ENCODE assay signal across 1 cellular context in the genomic region with DNA sequence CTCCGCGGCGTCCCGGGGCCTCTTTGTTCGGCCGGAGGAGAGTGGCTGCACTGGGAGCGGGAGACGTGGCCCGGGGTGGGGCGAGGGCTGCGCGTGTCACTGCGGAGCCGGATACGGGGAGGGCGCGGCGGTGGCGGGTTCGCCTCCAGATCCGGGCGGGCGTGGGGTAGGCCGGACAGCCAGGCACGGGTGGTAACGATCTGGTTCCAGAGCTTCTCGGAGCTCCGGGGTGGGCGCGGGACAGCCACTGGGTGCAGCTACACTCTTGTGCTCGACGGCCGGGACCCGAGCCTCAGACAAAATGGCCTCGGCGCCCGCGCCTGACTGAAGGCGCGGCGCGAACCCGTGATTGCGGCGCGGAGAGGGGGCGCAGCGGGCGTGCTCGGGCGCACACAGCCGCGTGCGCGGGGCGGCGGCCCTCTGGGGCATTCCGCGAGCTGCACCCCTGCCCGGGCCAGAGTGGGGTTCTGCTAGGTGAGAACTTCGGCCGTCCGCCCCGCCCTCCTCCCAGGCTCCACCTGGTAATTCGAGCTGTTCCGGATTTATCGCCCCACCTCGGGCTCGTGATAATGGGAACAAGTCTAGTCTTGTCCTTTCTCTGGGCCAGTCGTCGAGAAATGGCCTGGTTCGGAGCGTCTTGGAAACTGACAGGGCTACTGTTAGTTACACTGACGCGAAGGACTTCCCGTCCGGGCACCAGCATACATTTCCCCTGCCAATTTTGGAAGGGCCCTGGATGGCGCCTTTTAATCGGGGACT.
TF ChIP-seq lines count a peak whose summit lies in the region.

No MANE protein-coding gene starts in this region.

TF ChIP-seq in HCT116, 20 proteins besides CTCF, POLR2A, EP300 and RAD21 (continued from another document):
- TF ChIP-seq, protein P1, sequence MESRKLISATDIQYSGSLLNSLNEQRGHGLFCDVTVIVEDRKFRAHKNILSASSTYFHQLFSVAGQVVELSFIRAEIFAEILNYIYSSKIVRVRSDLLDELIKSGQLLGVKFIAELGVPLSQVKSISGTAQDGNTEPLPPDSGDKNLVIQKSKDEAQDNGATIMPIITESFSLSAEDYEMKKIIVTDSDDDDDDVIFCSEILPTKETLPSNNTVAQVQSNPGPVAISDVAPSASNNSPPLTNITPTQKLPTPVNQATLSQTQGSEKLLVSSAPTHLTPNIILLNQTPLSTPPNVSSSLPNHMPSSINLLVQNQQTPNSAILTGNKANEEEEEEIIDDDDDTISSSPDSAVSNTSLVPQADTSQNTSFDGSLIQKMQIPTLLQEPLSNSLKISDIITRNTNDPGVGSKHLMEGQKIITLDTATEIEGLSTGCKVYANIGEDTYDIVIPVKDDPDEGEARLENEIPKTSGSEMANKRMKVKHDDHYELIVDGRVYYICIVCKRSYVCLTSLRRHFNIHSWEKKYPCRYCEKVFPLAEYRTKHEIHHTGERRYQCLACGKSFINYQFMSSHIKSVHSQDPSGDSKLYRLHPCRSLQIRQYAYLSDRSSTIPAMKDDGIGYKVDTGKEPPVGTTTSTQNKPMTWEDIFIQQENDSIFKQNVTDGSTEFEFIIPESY (IDR thresholded peaks at IDR 0.05; ENCODE audit: extremely low read depth, insufficient replicate concordance, low read length): peak; percentile 30
